In genomic region chr16:57986196-57986595, GRCh38 we compare ENCODE assay signal across 1 cellular context.
TF ChIP-seq lines count a peak whose summit lies in the region.

No MANE protein-coding gene starts in this region.

TF ChIP-seq in H1, 55 proteins besides CTCF, POLR2A, EP300 and RAD21:
- TF ChIP-seq KDM1A (IDR thresholded peaks at IDR 0.05; ENCODE audit: borderline replicate concordance, low read length) = no peak
- no peak for TF ChIP-seq ATF3 (IDR thresholded peaks at IDR 0.05; ENCODE audit: insufficient read depth, low read depth, low read length)
- TF ChIP-seq ATF2 (IDR thresholded peaks at IDR 0.05; ENCODE audit: low read length) = no peak
- TF ChIP-seq BCL11A (IDR thresholded peaks at IDR 0.05; ENCODE audit: low read depth in 2 of 2, low read length in 2 of 2) = no peak
- TF ChIP-seq SP1 (IDR thresholded peaks at IDR 0.05; ENCODE audit: low read depth, low read length) = no peak
- TF ChIP-seq SUZ12 (IDR thresholded peaks at IDR 0.05; ENCODE audit: low read length) = no peak
- TF ChIP-seq TAF1 (IDR thresholded peaks at IDR 0.05; ENCODE audit: low read depth, low read length) = no peak
- no peak for TF ChIP-seq PHF8 (conservative IDR thresholded peaks at IDR 0.05; ENCODE audit: low read depth, low read length)
TF ChIP-seq in H1: peak in this region for 0.
